Comparison of ENCODE assay signal across 8 cellular contexts in genomic region chr20:17525650-17526049, GRCh38. TPM values are rescaled to one million over a fixed set of nuclear protein-coding genes. Genes with fewer than 3 reads are reported as not detected.
DNase-seq lines count a peak whose midpoint lies in the region; ATAC-seq, FAIRE-seq and TF ChIP-seq lines count a peak whose summit lies in the region.

No MANE protein-coding gene starts in this region.

- H3K27ac ChIP-seq in keratinocyte (ENCODE audit: control insufficient read depth, insufficient read depth, low read length) (no peak overlapping the region), uterus (no peak overlapping the region)
- no peak overlapping the region for H3K27ac ChIP-seq in CD8-positive, alpha-beta memory T cell (ENCODE audit: low read depth, low read length)

- no peaks in the 10 kb centered on the region for H3K79me2 ChIP-seq in keratinocyte (ENCODE audit: control insufficient read depth, insufficient read depth, low read length)

- H3K4me3 ChIP-seq in GM12865 (ENCODE audit: low read depth, low read length) (no peak overlapping the region), keratinocyte (ENCODE audit: control insufficient read depth in 2 of 3, extremely low read depth in 1 of 3, insufficient read depth in 2 of 3, low read depth in 1 of 3, low read length in 3 of 3) (no peak overlapping the region), uterus (no peak overlapping the region)
- H3K4me3 ChIP-seq in CD8-positive, alpha-beta memory T cell (ENCODE audit: low read length): no peak overlapping the region

- H3K9me1 ChIP-seq in keratinocyte (ENCODE audit: control insufficient read depth, extremely low read depth, insufficient read depth, low read length): no peaks in the 10 kb centered on the region

- H3K9me3 ChIP-seq in keratinocyte (ENCODE audit: control insufficient read depth, low read depth, low read length) (no peaks in the 10 kb centered on the region), uterus (no peaks in the 10 kb centered on the region)
- H3K9me3 ChIP-seq in CD8-positive, alpha-beta memory T cell (ENCODE audit: low read length): no peaks in the 10 kb centered on the region

- H3K36me3 ChIP-seq in keratinocyte (ENCODE audit: control insufficient read depth in 2 of 2, extremely low read depth in 1 of 2, insufficient read depth in 2 of 2, low read length in 2 of 2) (no peaks in the 10 kb centered on the region), uterus (no peaks in the 10 kb centered on the region)
- H3K36me3 ChIP-seq in CD8-positive, alpha-beta memory T cell (ENCODE audit: insufficient read depth, low read length): no peaks in the 10 kb centered on the region

- no peaks in the 10 kb centered on the region for H4K20me1 ChIP-seq in keratinocyte (ENCODE audit: control insufficient read depth, extremely low read depth, insufficient read depth, low read length)

- peak overlapping the region; percentile 96 for H2AFZ ChIP-seq in keratinocyte (ENCODE audit: control insufficient read depth, low read length)

- no peak for TF ChIP-seq POLR2A in uterus (IDR thresholded peaks at IDR 0.05)

- DNase-seq in GM12865 (ENCODE audit: low read depth) (peak; percentile 63), RPMI7951 (ENCODE audit: low read depth) (peak; percentile 45), keratinocyte (ENCODE audit: low read depth, low spot score) (no peak), uterus (no peak)
- no peak for DNase-seq in CD8-positive, alpha-beta memory T cell

- intact Hi-C loops in uterus (cut with DNase I; ENCODE audit: low total_unique reads): no loop called here

- POLR2A ChIA-PET in CD8-positive, alpha-beta memory T cell (lab: Charles Lee): no interaction called here

- peak overlapping the region; percentile 18 for H3K4me2 ChIP-seq in keratinocyte (ENCODE audit: control insufficient read depth, extremely low read depth, insufficient read depth, low read depth, low read length)

- ATAC-seq in HG03378 (IDR thresholded peaks at IDR 0.05; ENCODE audit: unreplicated experiment) (peak; percentile 60), HG03354 (IDR thresholded peaks at IDR 0.05; ENCODE audit: poor library complexity, severe bottlenecking, unreplicated experiment) (no peak), GM18498 (IDR thresholded peaks at IDR 0.05; ENCODE audit: unreplicated experiment) (no peak)

- no peak overlapping the region for H3K9ac ChIP-seq in keratinocyte (ENCODE audit: control insufficient read depth, extremely low read depth, insufficient read depth, low read length)

- H3K4me1 Mint-ChIP-seq in CD8-positive, alpha-beta memory T cell: peaks cover 5 to 7% (median 6%) of the 10 kb centered on the region in 3 donors

- dilution Hi-C loops in keratinocyte (cut with MboI; ENCODE audit: extremely low pct_ligation_motif_present, low sequenced_read_pairs): no loop called here

- H3K27me3 ChIP-seq in keratinocyte (ENCODE audit: control insufficient read depth, extremely low read depth, insufficient read depth, low read length) (no peaks in the 10 kb centered on the region), uterus (no peaks in the 10 kb centered on the region)
- H3K27me3 ChIP-seq in CD8-positive, alpha-beta memory T cell (ENCODE audit: insufficient read depth, low read length, poor library complexity, severe bottlenecking): no peaks in the 10 kb centered on the region

- no peaks in the 10 kb centered on the region for H3K9me3 Mint-ChIP-seq in CD8-positive, alpha-beta memory T cell

- H3K27me3 Mint-ChIP-seq in CD8-positive, alpha-beta memory T cell: peaks cover under 1 to 5% of the 10 kb centered on the region in 2 donors

- CTCF ChIA-PET in CD8-positive, alpha-beta memory T cell (lab: Charles Lee): no interaction called here

- H3K27ac Mint-ChIP-seq in CD8-positive, alpha-beta memory T cell: no peak overlapping the region

- peaks cover 2% of the 10 kb centered on the region for H3K4me1 ChIP-seq in keratinocyte (ENCODE audit: control insufficient read depth, extremely low read depth, insufficient read depth, low read length)
- H3K4me1 ChIP-seq in uterus: no peaks in the 10 kb centered on the region
- no peaks in the 10 kb centered on the region for H3K4me1 ChIP-seq in CD8-positive, alpha-beta memory T cell (ENCODE audit: insufficient read depth, low read length)

- FAIRE-seq in keratinocyte (lab: Jason Lieb, UNC): peak; percentile 90

- H3K36me3 Mint-ChIP-seq in CD8-positive, alpha-beta memory T cell: no peaks in the 10 kb centered on the region

- no peak overlapping the region for H3K4me3 Mint-ChIP-seq in CD8-positive, alpha-beta memory T cell

- TF ChIP-seq CTCF in GM12865 (IDR thresholded peaks at IDR 0.05; ENCODE audit: insufficient read depth, low read depth, low read length, missing control alignments) (no peak), keratinocyte (optimal IDR thresholded peaks at IDR 0.05 in 1 of 3, IDR thresholded peaks at IDR 0.05 in 1 of 3, conservative IDR thresholded peaks at IDR 0.05 in 1 of 3; ENCODE audit: extremely low read depth in 1 of 3, insufficient read depth in 2 of 3, low read length in 3 of 3) (no peak), uterus (IDR thresholded peaks at IDR 0.05) (no peak)

RNA-seq across cellular contexts. Expression of gene BFSP1, which starts 5.5 kb away (rescaled TPM):
- 3.0 and 5.0 TPM in 2 replicates for total RNA-seq in RPMI7951 (2014; rRNA removed; shearing (Covaris generic))
- 1.8 to 2.2 TPM (median 2.2 TPM) in 3 replicates for polyA plus RNA-seq in keratinocyte
- 2.8 TPM for polyA plus RNA-seq in keratinocyte (2011; ENCODE audit: low read depth)
- polyA plus RNA-seq in keratinocyte (2011; cell fraction: cytosol; rRNA removed): 2.5 and 2.9 TPM in 2 replicates
- 1.9 and 2.0 TPM in 2 replicates for polyA plus RNA-seq in keratinocyte (2011; cell fraction: nucleus; rRNA removed)
- polyA plus RNA-seq in keratinocyte (2012; ENCODE audit: low replicate concordance): 2.2 and 2.7 TPM in 2 replicates
- 1.1 to 1.8 TPM (median 1.4 TPM) in 3 replicates for polyA minus RNA-seq in keratinocyte
- 4.4 TPM for polyA minus RNA-seq in keratinocyte (2011; cell fraction: cytosol; rRNA and poly(A)+ RNA removed)
- polyA minus RNA-seq in keratinocyte (2011; cell fraction: nucleus; rRNA and poly(A)+ RNA removed): 2.7 TPM in 1 of 2 replicates, not detected in the other
- total RNA-seq in uterus: 1 to 10 TPM; 1.5 to 5.1 (median 3.1) TPM
- under 1 TPM; 0.24 to 0.26 TPM for total RNA-seq in CD8-positive, alpha-beta memory T cell
- 1.8 TPM for polyA plus RNA-seq in CD8-positive, alpha-beta memory T cell

RNA-seq across cellular contexts. Expression of gene DSTN, which starts 44.2 kb away (rescaled TPM):
- 541 and 689 TPM in 2 replicates for total RNA-seq in RPMI7951 (2014; rRNA removed; shearing (Covaris generic))
- polyA plus RNA-seq in keratinocyte: 174 to 385 TPM (median 288 TPM) in 3 replicates
- polyA plus RNA-seq in keratinocyte (2011; ENCODE audit: low read depth): 397 TPM
- polyA plus RNA-seq in keratinocyte (2011; cell fraction: cytosol; rRNA removed): 437 and 557 TPM in 2 replicates
- polyA plus RNA-seq in keratinocyte (2011; cell fraction: nucleus; rRNA removed): 143 and 173 TPM in 2 replicates
- polyA plus RNA-seq in keratinocyte (2012; ENCODE audit: low replicate concordance): 470 and 547 TPM in 2 replicates
- polyA minus RNA-seq in keratinocyte: 10.6 to 73.1 TPM (median 36.7 TPM) in 3 replicates
- 69.1 TPM for polyA minus RNA-seq in keratinocyte (2011; cell fraction: cytosol; rRNA and poly(A)+ RNA removed)
- polyA minus RNA-seq in keratinocyte (2011; cell fraction: nucleus; rRNA and poly(A)+ RNA removed): 14.5 and 41.5 TPM in 2 replicates
- 100 to 1,000 TPM; 294 to 674 (median 623) TPM for total RNA-seq in uterus
- total RNA-seq in CD8-positive, alpha-beta memory T cell: 10 to 100 TPM; 66.4 to 66.9 TPM
- 135 TPM for polyA plus RNA-seq in CD8-positive, alpha-beta memory T cell

Comparison
In these comparisons a context has a peak if more than half of its experiments do, and no peak if none do; other contexts are left out.
1. DNase-seq: peak in GM12865 (single experiment) and RPMI7951 (single experiment); none in keratinocyte (single experiment), uterus (0 of 2) and CD8-positive, alpha-beta memory T cell (0 of 5).